8 cellular contexts compared by ENCODE assay signal in genomic region chr9:4604678-4605095, GRCh38. TPM values are rescaled to one million over a fixed set of nuclear protein-coding genes. Genes with fewer than 3 reads are reported as not detected.
DNase-seq lines count a peak whose midpoint lies in the region; ATAC-seq and TF ChIP-seq lines count a peak whose summit lies in the region.

No MANE protein-coding gene starts in this region.

- BruUV-seq in HCT116 (replicated peaks; lab: Mats Ljungman, UMichigan): no TSS peak

- POLR2A ChIA-PET in HCT116 (lab: Charles Lee): no interaction called here

- H3K9ac ChIP-seq in HCT116 (ENCODE audit: low read length): no peak overlapping the region

- RAD21 ChIA-PET in HCT116 (lab: Charles Lee; ENCODE audit: low non-redundant PET in 1 of 2, low total read pairs in 2 of 2, uncharacterized antibody in 2 of 2, unreplicated experiment in 2 of 2): interaction anchor here (0.8 to 1.5 kb wide), 2 partner anchors 219 to 290 kb away, joined by 3 read pairs; no protein-coding TSS in a partner anchor

- no peaks in the 10 kb centered on the region for H3K9me2 ChIP-seq in HCT116 (ENCODE audit: insufficient read depth)

- peak; percentile 99 for ATAC-seq in HCT116

- intact Hi-C loops in HCT116 (cut with micrococcal nuclease): loop anchor here (10.0 kb wide), 1 partner anchor 840 kb away; no protein-coding TSS in a partner anchor

- in situ Hi-C loops in astrocyte of the spinal cord (cut with HindIII; ENCODE audit: low sequenced_read_pairs): no loop called here

- H3K4me1 ChIP-seq in HCT116 (ENCODE audit: control insufficient read depth in 1 of 2, insufficient read depth in 2 of 2, low read length in 2 of 2): no peaks in the 10 kb centered on the region
- H3K4me1 ChIP-seq in iPS DF 6.9 (ENCODE audit: control insufficient read depth, insufficient read depth, low read length): no peaks in the 10 kb centered on the region

- H3K27me3 ChIP-seq in HCT116 (ENCODE audit: insufficient read depth, low read length) (no peaks in the 10 kb centered on the region), iPS DF 6.9 (ENCODE audit: control insufficient read depth, insufficient read depth, low read length) (no peaks in the 10 kb centered on the region)

- H3K27ac ChIP-seq in HCT116 (ENCODE audit: low read depth, low read length) (no peak overlapping the region), iPS DF 6.9 (ENCODE audit: low read length) (no peak overlapping the region)

- DNase-seq in ELR (ENCODE audit: low read depth) (peak; percentile 72), HCT116 (ENCODE audit: low read depth, low spot score) (peak; percentile 72), NCI-H1436 (lab: John Stamatoyannopoulos, UW) (peak; percentile 69), T-helper 22 cell (ENCODE audit: low read depth) (peak; percentile 11), astrocyte of the spinal cord (ENCODE audit: low read depth, low spot score) (peak; percentile 68), iPS DF 6.9 (ENCODE audit: low read depth, low spot score) (peak; percentile 74), GM19240 (ENCODE audit: insufficient read length, low spot score) (no peak)
- peak; percentile 78 for DNase-seq in stimulated activated CD4-positive, alpha-beta T cell treated with anti-CD3 and anti-CD28 coated beads, Interleukin-15, amount 100 ng/mL, for 24 hours

- H3K4me3 ChIP-seq in HCT116 (replicated peaks in 1 of 2; ENCODE audit: low read depth in 1 of 2, low read length in 2 of 2) (no peak overlapping the region), astrocyte of the spinal cord (ENCODE audit: low read depth, low read length) (no peak overlapping the region), iPS DF 6.9 (ENCODE audit: low read length) (no peak overlapping the region)

- no peak overlapping the region for H3K4me2 ChIP-seq in HCT116 (ENCODE audit: low read length)

- no peak overlapping the region for H2AFZ ChIP-seq in HCT116 (ENCODE audit: low read depth, low read length, poor library complexity, severe bottlenecking)

- CTCF ChIA-PET in HCT116 (lab: Charles Lee): interaction anchor here (0.6 to 1.9 kb wide), 11 partner anchors 11 to 995 kb away, joined by 3 to 12 read pairs (median 4); partner anchors contain the start of genes CDC37L1 and PLPP6

- no peaks in the 10 kb centered on the region for H3K9me3 ChIP-seq in HCT116 (ENCODE audit: control insufficient read depth in 1 of 2, insufficient read depth in 1 of 2, low read depth in 1 of 2, low read length in 2 of 2)
- H3K9me3 ChIP-seq in iPS DF 6.9 (ENCODE audit: control insufficient read depth, insufficient read depth, low read length): no peaks in the 10 kb centered on the region

- TF ChIP-seq RAD21 in HCT116 (IDR thresholded peaks at IDR 0.05; ENCODE audit: low read depth): peak; percentile 70

- no peaks in the 10 kb centered on the region for H3K79me2 ChIP-seq in HCT116 (ENCODE audit: insufficient read depth, low read length)

- H4K20me1 ChIP-seq in HCT116 (ENCODE audit: insufficient read depth): no peaks in the 10 kb centered on the region

- TF ChIP-seq CTCF in HCT116 (IDR thresholded peaks at IDR 0.05 in 2 of 3, conservative IDR thresholded peaks at IDR 0.05 in 1 of 3; ENCODE audit: borderline replicate concordance in 1 of 3, insufficient read depth in 1 of 3, low read depth in 2 of 3, low read length in 2 of 3) (peak; percentile 64 to 76 (median 66)), astrocyte of the spinal cord (IDR thresholded peaks at IDR 0.05; ENCODE audit: low read depth, low read length) (peak; percentile 63)

- H3K36me3 ChIP-seq in HCT116 (ENCODE audit: control insufficient read depth in 1 of 2, insufficient read depth in 2 of 2, low read length in 2 of 2) (no peaks in the 10 kb centered on the region), iPS DF 6.9 (ENCODE audit: control insufficient read depth, insufficient read depth, low read length) (no peaks in the 10 kb centered on the region)

- no peak for TF ChIP-seq POLR2A in HCT116 (IDR thresholded peaks at IDR 0.05; ENCODE audit: borderline replicate concordance, extremely low read depth, insufficient read depth, insufficient read length)

TF ChIP-seq in HCT116, 20 proteins besides CTCF, POLR2A, EP300 and RAD21:
- TF ChIP-seq CBX3 (IDR thresholded peaks at IDR 0.05; ENCODE audit: low read depth) (0 out of 2 replicates have a peak, but pooled peaks have one; percentile 15), TCF7L2 (IDR thresholded peaks at IDR 0.05; ENCODE audit: borderline replicate concordance, extremely low read depth, insufficient read depth, insufficient read length) (no peak)
TF ChIP-seq in HCT116: peak in this region for 1.

RNA-seq across cellular contexts. Expression of gene PLPP6, which starts 57.4 kb away (rescaled TPM):
- total RNA-seq in HCT116 (2021; ENCODE audit: unreplicated experiment): 5.0 TPM
- polyA plus RNA-seq in HCT116 (2012): 2.7 and 4.3 TPM in 2 replicates
